In genomic region chr1:24907587-24908294, GRCh38 we compare ENCODE assay signal across 8 cellular contexts. TPM values are rescaled to one million over a fixed set of nuclear protein-coding genes. Genes with fewer than 3 reads are reported as not detected.
A peak's percentile ranks its signal among the peaks of the same experiment; 100 is the strongest.
DNase-seq lines count a peak whose midpoint lies in the region; ATAC-seq and FAIRE-seq lines count a peak whose summit lies in the region.
"Not testable (repeated sequence)": the region's sequence is repeated elsewhere in the genome, so short reads cannot be mapped to it uniquely, and the experiment has no call there.

No MANE protein-coding gene starts in this region.

- H3K23ac ChIP-seq in neuronal stem cell (ENCODE audit: low read depth, low read length, poor library complexity), result not testable (repeated sequence)

- not testable (repeated sequence) for H2BK15ac ChIP-seq in neuronal stem cell (ENCODE audit: low read length)

- H3K18ac ChIP-seq in neuronal stem cell (ENCODE audit: low read length), result not testable (repeated sequence)

- not testable (repeated sequence) for ATAC-seq in activated CD8-positive, alpha-beta memory T cell treated with anti-CD3 and anti-CD28 coated beads, Interleukin-2, amount 10 ng/mL, durations not matched to agents 7 days and 5 days; activated naive CD8-positive, alpha-beta T cell treated with anti-CD3 and anti-CD28 coated beads, Interleukin-2, amount 50 U/mL, for 24 hours

- peak overlapping the region; percentile 74 to 100 (median 94) for H3K27ac Mint-ChIP-seq in CD8-positive, alpha-beta memory T cell
- H3K27ac Mint-ChIP-seq in activated CD8-positive, alpha-beta memory T cell treated with anti-CD3 and anti-CD28 coated beads, Interleukin-2, amount 10 ng/mL, durations not matched to agents 7 days and 5 days, result peak overlapping the region; percentile 66
- H3K27ac Mint-ChIP-seq in activated naive CD8-positive, alpha-beta T cell treated with anti-CD3 and anti-CD28 coated beads, Interleukin-2, amount 50 U/mL, for 24 hours, result peak overlapping the region; percentile 82
- peak overlapping the region; percentile 98 to 100 (median 100) for H3K27ac Mint-ChIP-seq in immature natural killer cell

- not testable (repeated sequence) for H3K9me3 Mint-ChIP-seq in CD8-positive, alpha-beta memory T cell; activated CD8-positive, alpha-beta memory T cell treated with anti-CD3 and anti-CD28 coated beads, Interleukin-2, amount 10 ng/mL, durations not matched to agents 7 days and 5 days (ENCODE audit: low read depth); activated naive CD8-positive, alpha-beta T cell treated with anti-CD3 and anti-CD28 coated beads, Interleukin-2, amount 50 U/mL, for 24 hours; immature natural killer cell

- not testable (repeated sequence) for H3K9ac ChIP-seq in neuronal stem cell (ENCODE audit: low read depth, low read length, poor library complexity)

- H2AFZ ChIP-seq in neuronal stem cell (ENCODE audit: low read length), result not testable (repeated sequence)

- POLR2A ChIA-PET in CD8-positive, alpha-beta memory T cell (lab: Charles Lee), result not testable (repeated sequence)

- not testable (repeated sequence) for H4K8ac ChIP-seq in neuronal stem cell (ENCODE audit: low read depth, low read length)

- not testable (repeated sequence) for H3K27me3 ChIP-seq in CD8-positive, alpha-beta memory T cell (ENCODE audit: insufficient read depth, low read length, poor library complexity, severe bottlenecking)
- peaks cover 0 to 37% (median 0%) of the 10 kb centered on the region in 3 experiments for H3K27me3 ChIP-seq in neuronal stem cell (ENCODE audit: control insufficient read depth in 3 of 3, insufficient read depth in 3 of 3, low read depth in 1 of 3, low read length in 3 of 3)

- H2BK12ac ChIP-seq in neuronal stem cell (ENCODE audit: low read length), result not testable (repeated sequence)

- H3K4me3 ChIP-seq in CD8-positive, alpha-beta memory T cell (ENCODE audit: low read length); neuronal stem cell (ENCODE audit: low read length in 2 of 2): not testable (repeated sequence)

- H3K4me3 Mint-ChIP-seq in CD8-positive, alpha-beta memory T cell, result peak overlapping the region; percentile 13 to 77 (median 64)
- H3K4me3 Mint-ChIP-seq in activated CD8-positive, alpha-beta memory T cell treated with anti-CD3 and anti-CD28 coated beads, Interleukin-2, amount 10 ng/mL, durations not matched to agents 7 days and 5 days, result not testable (repeated sequence)
- peak overlapping the region; percentile 14 for H3K4me3 Mint-ChIP-seq in activated naive CD8-positive, alpha-beta T cell treated with anti-CD3 and anti-CD28 coated beads, Interleukin-2, amount 50 U/mL, for 24 hours
- H3K4me3 Mint-ChIP-seq in immature natural killer cell, result peak overlapping the region; percentile 59 to 85 (median 68)

- DNase-seq in CD8-positive, alpha-beta memory T cell, result peak in 1 of 5 donors; percentile 41
- DNase-seq in activated CD4-positive, alpha-beta T cell treated with anti-CD3 and anti-CD28 coated beads for 48 hours, result peak; percentile 0
- DNase-seq in activated CD8-positive, alpha-beta memory T cell treated with anti-CD3 and anti-CD28 coated beads, Interleukin-2, amount 10 ng/mL, durations not matched to agents 7 days and 5 days, result peak; percentile 42
- DNase-seq in activated effector memory CD4-positive, alpha-beta T cell treated with anti-CD3 and anti-CD28 coated beads, Interleukin-2, amount 50 U/mL, for 16 hours, result peak; percentile 64
- not testable (repeated sequence) for DNase-seq in activated naive CD8-positive, alpha-beta T cell treated with anti-CD3 and anti-CD28 coated beads, Interleukin-2, amount 50 U/mL, for 24 hours; neuronal stem cell (ENCODE audit: low spot score); urothelium cell line (ENCODE audit: low spot score)
- DNase-seq in immature natural killer cell, result peak; percentile 26 to 38 (median 34)

- H3K4ac ChIP-seq in neuronal stem cell (ENCODE audit: low read length), result not testable (repeated sequence)

- peaks cover 78% of the 10 kb centered on the region for H3K36me3 ChIP-seq in CD8-positive, alpha-beta memory T cell (ENCODE audit: insufficient read depth, low read length)
- not testable (repeated sequence) for H3K36me3 ChIP-seq in neuronal stem cell (replicated peaks in 1 of 2; ENCODE audit: control insufficient read depth in 2 of 2, insufficient read depth in 2 of 2, low read length in 2 of 2)

- peak; percentile 23 for FAIRE-seq in urothelium cell line (lab: Jason Lieb, UNC)

- not testable (repeated sequence) for H3K9me3 ChIP-seq in CD8-positive, alpha-beta memory T cell (ENCODE audit: low read length); neuronal stem cell (replicated peaks in 1 of 2; ENCODE audit: control insufficient read depth in 2 of 2, insufficient read depth in 1 of 2, low read depth in 1 of 2, low read length in 2 of 2)

- not testable (repeated sequence) for H3K14ac ChIP-seq in neuronal stem cell (ENCODE audit: low read length)

- H3K79me1 ChIP-seq in neuronal stem cell (ENCODE audit: low read depth, low read length), result not testable (repeated sequence)

- CTCF ChIA-PET in CD8-positive, alpha-beta memory T cell (lab: Charles Lee), result interaction anchor here (11.0 kb wide), 1 partner anchor 18 kb away, joined by 171 read pairs; the partner anchor contains the start of gene RUNX3
- CTCF ChIA-PET in activated CD8-positive, alpha-beta memory T cell treated with anti-CD3 and anti-CD28 coated beads, Interleukin-2, amount 10 ng/mL, durations not matched to agents 7 days and 5 days (lab: Charles Lee), result not testable (repeated sequence)

- H3K36me3 Mint-ChIP-seq in CD8-positive, alpha-beta memory T cell, result peaks cover 14 to 94% (median 18%) of the 10 kb centered on the region in 3 donors
- peaks cover 75% of the 10 kb centered on the region for H3K36me3 Mint-ChIP-seq in activated CD8-positive, alpha-beta memory T cell treated with anti-CD3 and anti-CD28 coated beads, Interleukin-2, amount 10 ng/mL, durations not matched to agents 7 days and 5 days
- peaks cover 78% of the 10 kb centered on the region for H3K36me3 Mint-ChIP-seq in activated naive CD8-positive, alpha-beta T cell treated with anti-CD3 and anti-CD28 coated beads, Interleukin-2, amount 50 U/mL, for 24 hours (ENCODE audit: low read depth)
- H3K36me3 Mint-ChIP-seq in immature natural killer cell, result peaks cover 32 to 67% (median 34%) of the 10 kb centered on the region in 3 donors

- not testable (repeated sequence) for H3K27ac ChIP-seq in CD8-positive, alpha-beta memory T cell (ENCODE audit: low read depth, low read length); neuronal stem cell (replicated peaks; ENCODE audit: low read length)

- peak overlapping the region; percentile 47 for H2AK5ac ChIP-seq in neuronal stem cell (ENCODE audit: low read depth, low read length)

- H2BK120ac ChIP-seq in neuronal stem cell (ENCODE audit: low read depth, low read length), result not testable (repeated sequence)

- not testable (repeated sequence) for H2BK5ac ChIP-seq in neuronal stem cell (ENCODE audit: low read length)

- WGBS in neuronal stem cell (ENCODE audit: extremely low coverage in 2 of 2, insufficient read length in 2 of 2, insufficient replicate concordance in 1 of 2), 2 donors, result no CpG with 5 or more reads among the region's 57 CpGs

- H3K4me2 ChIP-seq in neuronal stem cell (ENCODE audit: insufficient read depth, low read length, poor library complexity, severe bottlenecking), result not testable (repeated sequence)

- H4K91ac ChIP-seq in neuronal stem cell (ENCODE audit: low read depth, low read length, poor library complexity), result not testable (repeated sequence)

- peaks cover 58 to 95% (median 73%) of the 10 kb centered on the region in 3 donors for H3K4me1 Mint-ChIP-seq in CD8-positive, alpha-beta memory T cell
- H3K4me1 Mint-ChIP-seq in activated CD8-positive, alpha-beta memory T cell treated with anti-CD3 and anti-CD28 coated beads, Interleukin-2, amount 10 ng/mL, durations not matched to agents 7 days and 5 days, result peaks cover 47% of the 10 kb centered on the region
- peaks cover 64% of the 10 kb centered on the region for H3K4me1 Mint-ChIP-seq in activated naive CD8-positive, alpha-beta T cell treated with anti-CD3 and anti-CD28 coated beads, Interleukin-2, amount 50 U/mL, for 24 hours
- peaks cover 84 to 94% of the 10 kb centered on the region in 2 donors for H3K4me1 Mint-ChIP-seq in immature natural killer cell

- H3K27me3 Mint-ChIP-seq in CD8-positive, alpha-beta memory T cell; activated CD8-positive, alpha-beta memory T cell treated with anti-CD3 and anti-CD28 coated beads, Interleukin-2, amount 10 ng/mL, durations not matched to agents 7 days and 5 days; activated naive CD8-positive, alpha-beta T cell treated with anti-CD3 and anti-CD28 coated beads, Interleukin-2, amount 50 U/mL, for 24 hours: not testable (repeated sequence)
- peaks cover 62 to 87% (median 86%) of the 10 kb centered on the region in 3 donors for H3K27me3 Mint-ChIP-seq in immature natural killer cell (ENCODE audit: low read depth in 3 of 3)

- H3K4me1 ChIP-seq in CD8-positive, alpha-beta memory T cell (ENCODE audit: insufficient read depth, low read length), result peaks cover 79% of the 10 kb centered on the region
- not testable (repeated sequence) for H3K4me1 ChIP-seq in neuronal stem cell (ENCODE audit: control insufficient read depth in 2 of 2, insufficient read depth in 1 of 2, low read depth in 1 of 2, low read length in 2 of 2)

RNA-seq across cellular contexts. Expression of gene RUNX3, which starts 22.3 kb away (rescaled TPM):
- total RNA-seq in CD8-positive, alpha-beta memory T cell, result 100 to 1,000 TPM; 218 to 241 TPM
- 107 TPM for polyA plus RNA-seq in CD8-positive, alpha-beta memory T cell
- 100 to 1,000 TPM; 224 to 246 TPM for total RNA-seq in activated CD8-positive, alpha-beta memory T cell treated with anti-CD3 and anti-CD28 coated beads, Interleukin-2, amount 10 ng/mL, durations not matched to agents 7 days and 5 days
- 100 to 1,000 TPM in 1 of 3 donors, 10 to 100 TPM in 2; 83.7 to 132 (median 93.2) TPM for polyA plus RNA-seq in immature natural killer cell
- 0.15 TPM for polyA plus RNA-seq in neuronal stem cell (2013, experiment 1 of 2)
- polyA plus RNA-seq in neuronal stem cell (2013, experiment 2 of 2), result 0.25 TPM
